Comparison of ENCODE assay signal across 8 cellular contexts in the genomic region with DNA sequence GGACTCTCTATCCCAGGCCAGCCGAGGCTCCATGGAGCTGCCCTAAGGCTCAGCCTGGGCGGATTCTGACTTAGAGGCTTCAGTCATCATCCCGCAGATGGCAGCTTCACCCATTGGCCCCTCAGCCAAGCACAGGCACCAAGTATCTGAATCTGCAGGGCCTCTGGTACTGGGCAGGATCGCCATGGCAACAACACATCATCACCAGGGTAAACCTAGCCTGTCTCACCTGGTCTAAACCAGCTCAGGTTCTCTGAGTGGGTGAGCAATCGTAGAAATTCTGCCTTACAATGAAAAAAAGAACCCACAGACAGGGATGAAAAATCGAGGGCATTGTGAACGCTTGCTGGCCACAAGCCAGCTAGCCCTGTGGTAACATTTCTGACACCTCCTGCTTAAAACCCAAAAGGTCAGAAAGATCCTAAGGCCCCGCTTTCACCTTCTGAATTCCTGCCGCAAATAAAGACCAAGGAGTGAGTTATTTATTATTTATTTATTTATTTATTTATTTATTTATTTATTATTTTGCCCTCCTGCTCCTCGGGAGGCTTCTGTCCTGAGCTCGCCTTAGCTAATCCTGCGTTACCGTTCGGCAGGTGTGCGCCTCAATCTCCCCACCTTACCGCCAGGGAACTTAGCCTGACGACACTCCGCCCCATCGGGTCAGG. TPM values are rescaled to one million over a fixed set of nuclear protein-coding genes. Genes with fewer than 3 reads are reported as not detected.
DNase-seq lines count a peak whose midpoint lies in the region.

No MANE protein-coding gene starts in this region.

- no peak overlapping the region for H3K9ac ChIP-seq in mesendoderm (ENCODE audit: low read length)

- no peak overlapping the region for H4K5ac ChIP-seq in mesendoderm (ENCODE audit: low read length)

- H2BK120ac ChIP-seq in mesendoderm (ENCODE audit: low read depth, low read length) = no peak overlapping the region

- H3K27me3 Mint-ChIP-seq in activated T-helper 2 cell treated with anti-CD3 and anti-CD28 coated beads, Interferon-gamma antibody, Interleukin-2, Interleukin-4, amounts not matched to agents 10 μg/mL and 5 μg/mL and 100 μg/mL, durations not matched to agents 14 hours and 24 hours and 36 hours (ENCODE audit: low read depth) = peaks cover 11% of the 10 kb centered on the region

- no peaks in the 10 kb centered on the region for H3K4me1 ChIP-seq in mesendoderm (ENCODE audit: control insufficient read depth, low read depth, low read length)

- no peak overlapping the region for H2BK15ac ChIP-seq in mesendoderm (replicated peaks; ENCODE audit: low read depth)

- H3K9me3 Mint-ChIP-seq in activated T-helper 2 cell treated with anti-CD3 and anti-CD28 coated beads, Interferon-gamma antibody, Interleukin-2, Interleukin-4, amounts not matched to agents 10 μg/mL and 5 μg/mL and 100 μg/mL, durations not matched to agents 14 hours and 24 hours and 36 hours = no peaks in the 10 kb centered on the region

- no peak overlapping the region for H3K18ac ChIP-seq in mesendoderm (ENCODE audit: low read length)

- intact Hi-C loops in activated T-helper 2 cell treated with anti-CD3 and anti-CD28 coated beads, Interferon-gamma antibody, Interleukin-2, Interleukin-4, amounts not matched to agents 10 μg/mL and 5 μg/mL and 100 μg/mL, durations not matched to agents 14 hours and 24 hours and 36 hours (cut with micrococcal nuclease) = loop anchor here (1.0 to 5.0 kb wide), 4 partner anchors 10 to 257 kb away; no protein-coding TSS in a partner anchor

- DNase-seq in DMS79 (lab: John Stamatoyannopoulos, UW) (peak; percentile 40), NAMALWA (ENCODE audit: low spot score) (peak; percentile 32), mesendoderm (peak; percentile 60), NCI-H1048 (lab: John Stamatoyannopoulos, UW) (no peak), CD1c-positive myeloid dendritic cell (ENCODE audit: extremely low spot score) (no peak), LoVo (ENCODE audit: low spot score) (no peak), HPDE6-E6E7 (ENCODE audit: extremely low spot score) (no peak)
- DNase-seq in activated T-helper 2 cell treated with anti-CD3 and anti-CD28 coated beads, Interferon-gamma antibody, Interleukin-2, Interleukin-4, amounts not matched to agents 10 μg/mL and 5 μg/mL and 100 μg/mL, durations not matched to agents 14 hours and 24 hours and 36 hours (ENCODE audit: low spot score) = no peak

- H3K4me2 ChIP-seq in mesendoderm (ENCODE audit: low read length) = no peak overlapping the region

- peak overlapping the region; percentile 18 for H3K4me3 Mint-ChIP-seq in activated T-helper 2 cell treated with anti-CD3 and anti-CD28 coated beads, Interferon-gamma antibody, Interleukin-2, Interleukin-4, amounts not matched to agents 10 μg/mL and 5 μg/mL and 100 μg/mL, durations not matched to agents 14 hours and 24 hours and 36 hours (ENCODE audit: low read depth)

- H3K4me1 Mint-ChIP-seq in activated T-helper 2 cell treated with anti-CD3 and anti-CD28 coated beads, Interferon-gamma antibody, Interleukin-2, Interleukin-4, amounts not matched to agents 10 μg/mL and 5 μg/mL and 100 μg/mL, durations not matched to agents 14 hours and 24 hours and 36 hours (ENCODE audit: low read depth) = peaks cover 34% of the 10 kb centered on the region

- H3K27ac ChIP-seq in mesendoderm (ENCODE audit: low read depth, low read length) = no peak overlapping the region

- H2BK5ac ChIP-seq in mesendoderm (ENCODE audit: low read length) = no peak overlapping the region

- H3K27ac Mint-ChIP-seq in activated T-helper 2 cell treated with anti-CD3 and anti-CD28 coated beads, Interferon-gamma antibody, Interleukin-2, Interleukin-4, amounts not matched to agents 10 μg/mL and 5 μg/mL and 100 μg/mL, durations not matched to agents 14 hours and 24 hours and 36 hours = no peak overlapping the region

- peaks cover 13% of the 10 kb centered on the region for H3K27me3 ChIP-seq in mesendoderm (ENCODE audit: insufficient read depth, low read length, poor library complexity)

- H3K36me3 Mint-ChIP-seq in activated T-helper 2 cell treated with anti-CD3 and anti-CD28 coated beads, Interferon-gamma antibody, Interleukin-2, Interleukin-4, amounts not matched to agents 10 μg/mL and 5 μg/mL and 100 μg/mL, durations not matched to agents 14 hours and 24 hours and 36 hours (ENCODE audit: low read depth) = peaks cover 39% of the 10 kb centered on the region

- no peak overlapping the region for H3K4me3 ChIP-seq in mesendoderm (ENCODE audit: low read length)

- H3K4ac ChIP-seq in mesendoderm (ENCODE audit: low read depth, low read length) = no peak overlapping the region

- H3K56ac ChIP-seq in mesendoderm (ENCODE audit: low read length) = no peak overlapping the region

- no peak overlapping the region for H3K23ac ChIP-seq in mesendoderm (ENCODE audit: low read length)

- no peak overlapping the region for H2AK5ac ChIP-seq in mesendoderm (ENCODE audit: low read length)

- WGBS in mesendoderm (ENCODE audit: extremely low coverage, insufficient coverage, low lambda C conversion rate) = no CpG with 5 or more reads among the region's 19 CpGs

- no peaks in the 10 kb centered on the region for H3K79me2 ChIP-seq in mesendoderm (ENCODE audit: control insufficient read depth, insufficient read depth, low read length)

- no peaks in the 10 kb centered on the region for H3K79me1 ChIP-seq in mesendoderm (ENCODE audit: low read length)

- no peaks in the 10 kb centered on the region for H3K36me3 ChIP-seq in mesendoderm (ENCODE audit: control insufficient read depth, insufficient read depth, low read length)

- H4K8ac ChIP-seq in mesendoderm (ENCODE audit: low read depth, low read length) = no peak overlapping the region

RNA-seq across cellular contexts. Expression of gene CEACAM21, which starts 12.0 kb away (rescaled TPM):
- total RNA-seq in activated T-helper 2 cell treated with anti-CD3 and anti-CD28 coated beads, Interferon-gamma antibody, Interleukin-2, Interleukin-4, amounts not matched to agents 10 μg/mL and 5 μg/mL and 100 μg/mL, durations not matched to agents 14 hours and 24 hours and 36 hours = 16.6 and 19.4 TPM in 2 replicates
- polyA plus RNA-seq in mesendoderm (2013, experiment 1 of 2) = 0.17 TPM
- polyA plus RNA-seq in mesendoderm (2013, experiment 2 of 2) = 0.08 TPM

Comparison
In these comparisons a context has a peak if more than half of its experiments do, and no peak if none do; other contexts are left out.
1. DNase-seq: peak in DMS79 (single experiment), NAMALWA (single experiment) and mesendoderm (single experiment); none in activated T-helper 2 cell treated with anti-CD3 and anti-CD28 coated beads, Interferon-gamma antibody, Interleukin-2, Interleukin-4, amounts not matched to agents 10 μg/mL and 5 μg/mL and 100 μg/mL, durations not matched to agents 14 hours and 24 hours and 36 hours (single experiment), NCI-H1048 (single experiment), CD1c-positive myeloid dendritic cell (single experiment), LoVo (single experiment) and HPDE6-E6E7 (single experiment).